In genomic region chr11:118708296-118708695, GRCh38 we compare ENCODE assay signal across 6 cellular contexts. TPM values are rescaled to one million over a fixed set of nuclear protein-coding genes. Genes with fewer than 3 reads are reported as not detected.
"Had no signal": no experiment of that assay in that cellular context is flagged by ENCODE, and none has a peak within 500 bp of the region (broad histone marks: within the 10 kb centered on the region; RNA-seq: fewer than 3 reads in every experiment).

No MANE protein-coding gene starts in this region.

- H3K4me3 ChIP-seq: GM23338 had no signal

- DNase-seq: H9, HCEC 1CT, IMR-90, KBM-7 had no signal

- ATAC-seq: GM23338 had no signal

- H3K4me2 ChIP-seq: GM23338 had no signal

- H2AFZ ChIP-seq: GM23338 had no signal

RNA-seq across cellular contexts. Expression of gene TREH, which starts 28.8 kb away (rescaled TPM):
- total RNA-seq: GM23338, H1, H9, IMR-90 had no signal
- polyA plus RNA-seq: IMR-90 had no signal
